Comparison of ENCODE assay signal across 1 cellular context in the genomic region with DNA sequence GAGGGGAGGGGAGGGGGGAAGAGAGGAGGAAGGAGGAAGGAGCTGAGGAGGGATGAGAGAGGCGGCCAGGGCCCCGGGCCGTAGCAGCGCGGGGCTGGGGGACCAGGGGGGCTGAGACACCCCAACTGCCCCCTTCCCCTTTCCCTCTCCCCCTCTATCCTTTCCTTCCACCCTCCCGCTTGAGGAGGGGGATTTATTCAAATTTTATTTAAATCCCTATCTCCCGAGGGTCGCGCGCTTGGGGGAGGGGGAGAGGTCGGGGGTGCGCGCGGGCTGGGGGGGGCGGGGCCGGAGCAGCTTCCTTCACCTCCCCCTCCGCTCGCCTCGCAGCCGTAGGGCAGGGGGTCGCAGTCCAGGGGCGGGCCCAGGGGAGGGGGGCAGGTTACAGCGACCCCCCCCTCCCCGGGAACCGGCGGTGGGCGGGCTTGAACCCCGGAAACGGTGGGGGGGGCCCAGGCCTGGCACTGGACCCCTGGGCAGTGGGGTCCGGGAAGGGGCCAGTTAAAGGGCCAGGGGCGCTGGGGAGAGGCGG.
TF ChIP-seq lines count a peak whose summit lies in the region.

A gene with protein sequence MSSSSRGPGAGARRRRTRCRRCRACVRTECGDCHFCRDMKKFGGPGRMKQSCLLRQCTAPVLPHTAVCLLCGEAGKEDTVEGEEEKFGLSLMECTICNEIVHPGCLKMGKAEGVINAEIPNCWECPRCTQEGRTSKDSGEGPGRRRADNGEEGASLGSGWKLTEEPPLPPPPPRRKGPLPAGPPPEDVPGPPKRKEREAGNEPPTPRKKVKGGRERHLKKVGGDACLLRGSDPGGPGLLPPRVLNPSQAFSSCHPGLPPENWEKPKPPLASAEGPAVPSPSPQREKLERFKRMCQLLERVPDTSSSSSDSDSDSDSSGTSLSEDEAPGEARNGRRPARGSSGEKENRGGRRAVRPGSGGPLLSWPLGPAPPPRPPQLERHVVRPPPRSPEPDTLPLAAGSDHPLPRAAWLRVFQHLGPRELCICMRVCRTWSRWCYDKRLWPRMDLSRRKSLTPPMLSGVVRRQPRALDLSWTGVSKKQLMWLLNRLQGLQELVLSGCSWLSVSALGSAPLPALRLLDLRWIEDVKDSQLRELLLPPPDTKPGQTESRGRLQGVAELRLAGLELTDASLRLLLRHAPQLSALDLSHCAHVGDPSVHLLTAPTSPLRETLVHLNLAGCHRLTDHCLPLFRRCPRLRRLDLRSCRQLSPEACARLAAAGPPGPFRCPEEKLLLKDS (plus strand): TSS at position 19 of the 532 bp plus-strand sequence. CDS start 2,183 bp downstream, outside the sequence.

TF ChIP-seq in HepG2, 621 proteins besides CTCF, POLR2A, EP300 and RAD21 (continued from another document and continues in another):
- TF ChIP-seq, protein P1, sequence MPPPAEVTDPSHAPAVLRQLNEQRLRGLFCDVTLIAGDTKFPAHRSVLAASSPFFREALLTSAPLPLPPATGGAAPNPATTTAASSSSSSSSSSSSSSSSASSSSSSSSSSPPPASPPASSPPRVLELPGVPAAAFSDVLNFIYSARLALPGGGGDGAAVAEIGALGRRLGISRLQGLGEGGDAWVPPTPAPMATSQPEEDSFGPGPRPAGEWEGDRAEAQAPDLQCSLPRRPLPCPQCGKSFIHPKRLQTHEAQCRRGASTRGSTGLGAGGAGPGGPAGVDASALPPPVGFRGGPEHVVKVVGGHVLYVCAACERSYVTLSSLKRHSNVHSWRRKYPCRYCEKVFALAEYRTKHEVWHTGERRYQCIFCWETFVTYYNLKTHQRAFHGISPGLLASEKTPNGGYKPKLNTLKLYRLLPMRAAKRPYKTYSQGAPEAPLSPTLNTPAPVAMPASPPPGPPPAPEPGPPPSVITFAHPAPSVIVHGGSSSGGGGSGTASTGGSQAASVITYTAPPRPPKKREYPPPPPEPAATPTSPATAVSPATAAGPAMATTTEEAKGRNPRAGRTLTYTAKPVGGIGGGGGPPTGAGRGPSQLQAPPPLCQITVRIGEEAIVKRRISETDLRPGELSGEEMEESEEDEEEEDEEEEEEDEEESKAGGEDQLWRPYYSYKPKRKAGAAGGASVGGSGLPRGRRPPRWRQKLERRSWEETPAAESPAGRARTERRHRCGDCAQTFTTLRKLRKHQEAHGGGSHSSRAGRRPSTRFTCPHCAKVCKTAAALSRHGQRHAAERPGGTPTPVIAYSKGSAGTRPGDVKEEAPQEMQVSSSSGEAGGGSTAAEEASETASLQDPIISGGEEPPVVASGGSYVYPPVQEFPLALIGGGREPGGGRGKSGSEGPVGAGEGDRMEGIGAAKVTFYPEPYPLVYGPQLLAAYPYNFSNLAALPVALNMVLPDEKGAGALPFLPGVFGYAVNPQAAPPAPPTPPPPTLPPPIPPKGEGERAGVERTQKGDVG (CRISPR knock-in tag; IDR thresholded peaks at IDR 0.05; ENCODE audit: borderline replicate concordance), result no peak
- no peak for TF ChIP-seq SOX5 (CRISPR knock-in tag; IDR thresholded peaks at IDR 0.05; ENCODE audit: borderline replicate concordance)
- TF ChIP-seq JARID2 (CRISPR knock-in tag; IDR thresholded peaks at IDR 0.05; ENCODE audit: insufficient replicate concordance), result no peak
- TF ChIP-seq ZSCAN29 (CRISPR knock-in tag; conservative IDR thresholded peaks at IDR 0.05), result no peak
- TF ChIP-seq TAF15 (IDR thresholded peaks at IDR 0.05; ENCODE audit: low read depth, low read length, poor library complexity, severe bottlenecking), result peak; percentile 14
- TF ChIP-seq, protein P2, sequence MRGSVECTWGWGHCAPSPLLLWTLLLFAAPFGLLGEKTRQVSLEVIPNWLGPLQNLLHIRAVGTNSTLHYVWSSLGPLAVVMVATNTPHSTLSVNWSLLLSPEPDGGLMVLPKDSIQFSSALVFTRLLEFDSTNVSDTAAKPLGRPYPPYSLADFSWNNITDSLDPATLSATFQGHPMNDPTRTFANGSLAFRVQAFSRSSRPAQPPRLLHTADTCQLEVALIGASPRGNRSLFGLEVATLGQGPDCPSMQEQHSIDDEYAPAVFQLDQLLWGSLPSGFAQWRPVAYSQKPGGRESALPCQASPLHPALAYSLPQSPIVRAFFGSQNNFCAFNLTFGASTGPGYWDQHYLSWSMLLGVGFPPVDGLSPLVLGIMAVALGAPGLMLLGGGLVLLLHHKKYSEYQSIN (CRISPR knock-in tag; IDR thresholded peaks at IDR 0.05; ENCODE audit: borderline replicate concordance), result no peak
- TF ChIP-seq, protein P3, sequence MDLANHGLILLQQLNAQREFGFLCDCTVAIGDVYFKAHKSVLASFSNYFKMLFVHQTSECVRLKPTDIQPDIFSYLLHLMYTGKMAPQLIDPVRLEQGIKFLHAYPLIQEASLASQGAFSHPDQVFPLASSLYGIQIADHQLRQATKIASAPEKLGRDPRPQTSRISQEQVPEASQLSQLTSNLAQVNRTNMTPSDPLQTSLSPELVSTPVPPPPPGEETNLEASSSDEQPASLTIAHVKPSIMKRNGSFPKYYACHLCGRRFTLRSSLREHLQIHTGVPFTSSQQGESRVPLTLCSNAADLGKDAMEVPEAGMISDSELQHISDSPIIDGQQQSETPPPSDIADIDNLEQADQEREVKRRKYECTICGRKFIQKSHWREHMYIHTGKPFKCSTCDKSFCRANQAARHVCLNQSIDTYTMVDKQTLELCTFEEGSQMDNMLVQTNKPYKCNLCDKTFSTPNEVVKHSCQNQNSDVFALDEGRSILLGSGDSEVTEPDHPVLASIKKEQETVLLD (CRISPR knock-in tag; IDR thresholded peaks at IDR 0.05; ENCODE audit: low read depth), result 0 out of 2 replicates have a peak, but pooled peaks have one; percentile 17
- no peak for TF ChIP-seq ZNF589 (CRISPR knock-in tag; conservative IDR thresholded peaks at IDR 0.05)
- TF ChIP-seq ZNF549 (CRISPR knock-in tag; IDR thresholded peaks at IDR 0.05), result no peak
- TF ChIP-seq TBL1XR1 (IDR thresholded peaks at IDR 0.05; ENCODE audit: borderline replicate concordance, low read length, partially characterized antibody), result no peak
- no peak for TF ChIP-seq ZNF296 (CRISPR knock-in tag; conservative IDR thresholded peaks at IDR 0.05)
- peak; percentile 99 for TF ChIP-seq HNRNPK (IDR thresholded peaks at IDR 0.05; ENCODE audit: low read depth, low read length, poor library complexity, severe bottlenecking)
- TF ChIP-seq, protein P4, sequence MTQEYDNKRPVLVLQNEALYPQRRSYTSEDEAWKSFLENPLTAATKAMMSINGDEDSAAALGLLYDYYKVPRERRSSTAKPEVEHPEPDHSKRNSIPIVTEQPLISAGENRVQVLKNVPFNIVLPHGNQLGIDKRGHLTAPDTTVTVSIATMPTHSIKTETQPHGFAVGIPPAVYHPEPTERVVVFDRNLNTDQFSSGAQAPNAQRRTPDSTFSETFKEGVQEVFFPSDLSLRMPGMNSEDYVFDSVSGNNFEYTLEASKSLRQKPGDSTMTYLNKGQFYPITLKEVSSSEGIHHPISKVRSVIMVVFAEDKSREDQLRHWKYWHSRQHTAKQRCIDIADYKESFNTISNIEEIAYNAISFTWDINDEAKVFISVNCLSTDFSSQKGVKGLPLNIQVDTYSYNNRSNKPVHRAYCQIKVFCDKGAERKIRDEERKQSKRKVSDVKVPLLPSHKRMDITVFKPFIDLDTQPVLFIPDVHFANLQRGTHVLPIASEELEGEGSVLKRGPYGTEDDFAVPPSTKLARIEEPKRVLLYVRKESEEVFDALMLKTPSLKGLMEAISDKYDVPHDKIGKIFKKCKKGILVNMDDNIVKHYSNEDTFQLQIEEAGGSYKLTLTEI (CRISPR knock-in tag; conservative IDR thresholded peaks at IDR 0.05), result no peak
- TF ChIP-seq PCBP1 (IDR thresholded peaks at IDR 0.05; ENCODE audit: borderline replicate concordance, low read depth, low read length), result peak; percentile 92; the same call in 1 of the 2 replicates
- TF ChIP-seq PITX1 (CRISPR knock-in tag; IDR thresholded peaks at IDR 0.05), result no peak
- no peak for TF ChIP-seq PRMT3 (CRISPR knock-in tag; IDR thresholded peaks at IDR 0.05; ENCODE audit: borderline replicate concordance, low read depth)
- no peak for TF ChIP-seq TCF12 (IDR thresholded peaks at IDR 0.05)
- TF ChIP-seq TCF12 (CRISPR knock-in tag; IDR thresholded peaks at IDR 0.05), result no peak
- peak; percentile 90 for TF ChIP-seq ZNF263 (CRISPR knock-in tag; IDR thresholded peaks at IDR 0.05)
- TF ChIP-seq, protein P5, sequence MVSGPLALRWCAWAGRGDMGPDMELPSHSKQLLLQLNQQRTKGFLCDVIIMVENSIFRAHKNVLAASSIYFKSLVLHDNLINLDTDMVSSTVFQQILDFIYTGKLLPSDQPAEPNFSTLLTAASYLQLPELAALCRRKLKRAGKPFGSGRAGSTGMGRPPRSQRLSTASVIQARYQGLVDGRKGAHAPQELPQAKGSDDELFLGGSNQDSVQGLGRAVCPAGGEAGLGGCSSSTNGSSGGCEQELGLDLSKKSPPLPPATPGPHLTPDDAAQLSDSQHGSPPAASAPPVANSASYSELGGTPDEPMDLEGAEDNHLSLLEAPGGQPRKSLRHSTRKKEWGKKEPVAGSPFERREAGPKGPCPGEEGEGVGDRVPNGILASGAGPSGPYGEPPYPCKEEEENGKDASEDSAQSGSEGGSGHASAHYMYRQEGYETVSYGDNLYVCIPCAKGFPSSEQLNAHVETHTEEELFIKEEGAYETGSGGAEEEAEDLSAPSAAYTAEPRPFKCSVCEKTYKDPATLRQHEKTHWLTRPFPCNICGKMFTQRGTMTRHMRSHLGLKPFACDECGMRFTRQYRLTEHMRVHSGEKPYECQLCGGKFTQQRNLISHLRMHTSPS (CRISPR knock-in tag; IDR thresholded peaks at IDR 0.05; ENCODE audit: low read depth), result no peak
- TF ChIP-seq, protein P6, sequence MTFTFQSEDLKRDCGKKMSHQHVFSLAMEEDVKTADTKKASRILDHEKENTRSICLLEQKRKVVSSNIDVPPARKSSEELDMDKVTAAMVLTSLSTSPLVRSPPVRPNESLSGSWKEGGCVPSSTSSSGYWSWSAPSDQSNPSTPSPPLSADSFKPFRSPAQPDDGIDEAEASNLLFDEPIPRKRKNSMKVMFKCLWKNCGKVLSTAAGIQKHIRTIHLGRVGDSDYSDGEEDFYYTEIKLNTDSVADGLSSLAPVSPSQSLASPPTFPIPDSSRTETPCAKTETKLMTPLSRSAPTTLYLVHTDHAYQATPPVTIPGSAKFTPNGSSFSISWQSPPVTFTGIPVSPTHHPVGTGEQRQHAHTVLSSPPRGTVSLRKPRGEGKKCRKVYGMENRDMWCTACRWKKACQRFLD (CRISPR knock-in tag; IDR thresholded peaks at IDR 0.05; ENCODE audit: borderline replicate concordance), result no peak
- no peak for TF ChIP-seq MTA1 (CRISPR knock-in tag; IDR thresholded peaks at IDR 0.05; ENCODE audit: borderline replicate concordance)
- TF ChIP-seq, protein P7, sequence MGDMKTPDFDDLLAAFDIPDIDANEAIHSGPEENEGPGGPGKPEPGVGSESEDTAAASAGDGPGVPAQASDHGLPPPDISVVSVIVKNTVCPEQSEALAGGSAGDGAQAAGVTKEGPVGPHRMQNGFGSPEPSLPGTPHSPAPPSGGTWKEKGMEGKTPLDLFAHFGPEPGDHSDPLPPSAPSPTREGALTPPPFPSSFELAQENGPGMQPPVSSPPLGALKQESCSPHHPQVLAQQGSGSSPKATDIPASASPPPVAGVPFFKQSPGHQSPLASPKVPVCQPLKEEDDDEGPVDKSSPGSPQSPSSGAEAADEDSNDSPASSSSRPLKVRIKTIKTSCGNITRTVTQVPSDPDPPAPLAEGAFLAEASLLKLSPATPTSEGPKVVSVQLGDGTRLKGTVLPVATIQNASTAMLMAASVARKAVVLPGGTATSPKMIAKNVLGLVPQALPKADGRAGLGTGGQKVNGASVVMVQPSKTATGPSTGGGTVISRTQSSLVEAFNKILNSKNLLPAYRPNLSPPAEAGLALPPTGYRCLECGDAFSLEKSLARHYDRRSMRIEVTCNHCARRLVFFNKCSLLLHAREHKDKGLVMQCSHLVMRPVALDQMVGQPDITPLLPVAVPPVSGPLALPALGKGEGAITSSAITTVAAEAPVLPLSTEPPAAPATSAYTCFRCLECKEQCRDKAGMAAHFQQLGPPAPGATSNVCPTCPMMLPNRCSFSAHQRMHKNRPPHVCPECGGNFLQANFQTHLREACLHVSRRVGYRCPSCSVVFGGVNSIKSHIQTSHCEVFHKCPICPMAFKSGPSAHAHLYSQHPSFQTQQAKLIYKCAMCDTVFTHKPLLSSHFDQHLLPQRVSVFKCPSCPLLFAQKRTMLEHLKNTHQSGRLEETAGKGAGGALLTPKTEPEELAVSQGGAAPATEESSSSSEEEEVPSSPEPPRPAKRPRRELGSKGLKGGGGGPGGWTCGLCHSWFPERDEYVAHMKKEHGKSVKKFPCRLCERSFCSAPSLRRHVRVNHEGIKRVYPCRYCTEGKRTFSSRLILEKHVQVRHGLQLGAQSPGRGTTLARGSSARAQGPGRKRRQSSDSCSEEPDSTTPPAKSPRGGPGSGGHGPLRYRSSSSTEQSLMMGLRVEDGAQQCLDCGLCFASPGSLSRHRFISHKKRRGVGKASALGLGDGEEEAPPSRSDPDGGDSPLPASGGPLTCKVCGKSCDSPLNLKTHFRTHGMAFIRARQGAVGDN (CRISPR knock-in tag; IDR thresholded peaks at IDR 0.05), result no peak
- TF ChIP-seq ZNF652 (CRISPR knock-in tag; IDR thresholded peaks at IDR 0.05; ENCODE audit: borderline replicate concordance, low read depth), result no peak
- TF ChIP-seq, protein P8, sequence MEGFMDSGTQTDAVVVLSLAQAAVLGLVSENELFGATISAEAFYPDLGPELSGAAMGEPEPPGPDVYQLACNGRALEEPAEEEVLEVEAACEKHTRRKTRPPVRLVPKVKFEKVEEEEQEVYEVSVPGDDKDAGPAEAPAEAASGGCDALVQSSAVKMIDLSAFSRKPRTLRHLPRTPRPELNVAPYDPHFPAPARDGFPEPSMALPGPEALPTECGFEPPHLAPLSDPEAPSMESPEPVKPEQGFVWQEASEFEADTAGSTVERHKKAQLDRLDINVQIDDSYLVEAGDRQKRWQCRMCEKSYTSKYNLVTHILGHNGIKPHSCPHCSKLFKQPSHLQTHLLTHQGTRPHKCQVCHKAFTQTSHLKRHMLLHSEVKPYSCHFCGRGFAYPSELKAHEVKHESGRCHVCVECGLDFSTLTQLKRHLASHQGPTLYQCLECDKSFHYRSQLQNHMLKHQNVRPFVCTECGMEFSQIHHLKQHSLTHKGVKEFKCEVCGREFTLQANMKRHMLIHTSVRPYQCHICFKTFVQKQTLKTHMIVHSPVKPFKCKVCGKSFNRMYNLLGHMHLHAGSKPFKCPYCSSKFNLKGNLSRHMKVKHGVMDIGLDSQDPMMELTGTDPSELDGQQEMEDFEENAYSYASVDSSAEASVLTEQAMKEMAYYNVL (CRISPR knock-in tag; IDR thresholded peaks at IDR 0.05; ENCODE audit: borderline replicate concordance), result peak; percentile 5; the same call in 1 of the 2 replicates
- TF ChIP-seq ZNF383 (CRISPR knock-in tag; IDR thresholded peaks at IDR 0.05; ENCODE audit: borderline replicate concordance), result no peak
- TF ChIP-seq, protein P9, sequence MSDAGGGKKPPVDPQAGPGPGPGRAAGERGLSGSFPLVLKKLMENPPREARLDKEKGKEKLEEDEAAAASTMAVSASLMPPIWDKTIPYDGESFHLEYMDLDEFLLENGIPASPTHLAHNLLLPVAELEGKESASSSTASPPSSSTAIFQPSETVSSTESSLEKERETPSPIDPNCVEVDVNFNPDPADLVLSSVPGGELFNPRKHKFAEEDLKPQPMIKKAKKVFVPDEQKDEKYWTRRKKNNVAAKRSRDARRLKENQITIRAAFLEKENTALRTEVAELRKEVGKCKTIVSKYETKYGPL (CRISPR knock-in tag; IDR thresholded peaks at IDR 0.05), result no peak
- TF ChIP-seq GATA4 (IDR thresholded peaks at IDR 0.05; ENCODE audit: borderline replicate concordance, low read depth), result no peak
- TF ChIP-seq, protein P10, sequence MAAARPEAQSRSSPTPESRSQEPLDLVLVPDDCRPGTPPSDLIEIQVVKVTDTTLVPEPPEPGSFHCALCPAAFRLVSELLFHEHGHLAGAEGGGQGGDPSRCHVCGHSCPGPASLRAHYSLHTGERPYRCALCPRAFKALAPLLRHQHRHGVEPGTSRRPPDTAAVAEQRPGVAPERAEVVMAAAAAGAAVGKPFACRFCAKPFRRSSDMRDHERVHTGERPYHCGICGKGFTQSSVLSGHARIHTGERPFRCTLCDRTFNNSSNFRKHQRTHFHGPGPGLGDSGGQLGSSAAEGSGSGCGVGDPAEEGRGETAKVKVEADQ (CRISPR knock-in tag; IDR thresholded peaks at IDR 0.05; ENCODE audit: borderline replicate concordance), result no peak; the same call in 1 of the 2 replicates
